37 cellular contexts compared by ENCODE assay signal in genomic region chr11:116182356-116182966, GRCh38.
"Had no signal": no experiment of that assay in that cellular context is flagged by ENCODE, and none has a peak within 500 bp of the region (broad histone marks: within the 10 kb centered on the region; RNA-seq: fewer than 3 reads in every experiment).

No MANE protein-coding gene starts in this region.

- H3K27ac Mint-ChIP-seq: activated CD4-positive, alpha-beta memory T cell treated with anti-CD3 and anti-CD28 coated beads for 36 hours; activated CD4-positive, alpha-beta T cell treated with anti-CD3 and anti-CD28 coated beads for 36 hours; activated CD4-positive, alpha-beta T cell treated with anti-CD3 and anti-CD28 coated beads, Interleukin-2, amount 10 ng/mL, durations not matched to agents 7 days and 5 days; activated CD8-positive, alpha-beta T cell treated with anti-CD3 and anti-CD28 coated beads for 36 hours; activated naive CD4-positive, alpha-beta T cell treated with anti-CD3 and anti-CD28 coated beads for 36 hours; activated naive CD4-positive, alpha-beta T cell treated with anti-CD3 and anti-CD28 coated beads, Interleukin-2, amount 50 U/mL, for 72 hours; activated naive CD8-positive, alpha-beta T cell treated with anti-CD3 and anti-CD28 coated beads for 36 hours; activated T-cell treated with anti-CD3 and anti-CD28 coated beads, Interleukin-2, amount 50 U/mL, for 72 hours; activated T-helper 2 cell treated with anti-CD3 and anti-CD28 coated beads, Interferon-gamma antibody, Interleukin-2, Interleukin-4, amounts not matched to agents 10 μg/mL and 5 μg/mL and 100 μg/mL, durations not matched to agents 14 hours and 24 hours and 36 hours; T-helper 1 cell treated with Interleukin-12 subunit alpha and Interleukin-12 subunit beta and Interleukin-4 antibody, amounts not matched to agents 30 μg/mL and 1 μg/mL, for 36 hours; T-helper 2 cell treated with Interferon-gamma antibody and Interleukin-4, amounts not matched to agents 5 μg/mL and 100 μg/mL, for 36 hours; WTC11 had no signal

- H3K36me3 Mint-ChIP-seq: activated CD4-positive, alpha-beta memory T cell treated with anti-CD3 and anti-CD28 coated beads for 36 hours; activated naive CD4-positive, alpha-beta T cell treated with anti-CD3 and anti-CD28 coated beads, Interleukin-2, amount 50 U/mL, for 72 hours; activated naive CD8-positive, alpha-beta T cell treated with anti-CD3 and anti-CD28 coated beads for 36 hours; WTC11 had no signal

- H3K9me3 ChIP-seq: adrenal gland, ascending aorta, breast epithelium had no signal

- H3K27me3 ChIP-seq: adrenal gland, ascending aorta, brain microvascular endothelial cell, breast epithelium, cardiac muscle cell had no signal

- DNase-seq: activated CD4-positive, alpha-beta memory T cell treated with anti-CD3 and anti-CD28 coated beads for 36 hours; activated CD4-positive, alpha-beta T cell treated with anti-CD3 and anti-CD28 coated beads for 1 hour; activated CD4-positive, alpha-beta T cell treated with anti-CD3 and anti-CD28 coated beads for 36 hours; activated CD4-positive, alpha-beta T cell treated with anti-CD3 and anti-CD28 coated beads for 48 hours; activated CD4-positive, alpha-beta T cell treated with anti-CD3 and anti-CD28 coated beads, Interleukin-2, amount 10 ng/mL, durations not matched to agents 7 days and 5 days; activated CD4-positive, alpha-beta T cell treated with anti-CD3 and anti-CD28 coated beads, Interleukin-2, amount 50 U/mL, for 4 hours; activated CD4-positive, CD25-positive, alpha-beta regulatory T cell; activated CD8-positive, alpha-beta memory T cell treated with anti-CD3 and anti-CD28 coated beads, Interleukin-2, amount 50 U/mL, for 4 hours; activated CD8-positive, alpha-beta T cell treated with anti-CD3 and anti-CD28 coated beads for 36 hours; activated effector memory CD4-positive, alpha-beta T cell treated with Interleukin-2 at 50 U/mL for 16 hours; activated gamma-delta T cell treated with Interleukin-2 at 50 U/mL for 16 hours; activated naive CD4-positive, alpha-beta T cell; activated naive CD4-positive, alpha-beta T cell treated with anti-CD3 and anti-CD28 coated beads for 36 hours; activated naive CD4-positive, alpha-beta T cell treated with anti-CD3 and anti-CD28 coated beads, Interleukin-2, amount 50 U/mL, for 16 hours; activated naive CD8-positive, alpha-beta T cell treated with anti-CD3 and anti-CD28 coated beads for 36 hours; activated T-cell treated with anti-CD3 and anti-CD28 coated beads for 4 hours; activated T-cell treated with anti-CD3 and anti-CD28 coated beads, Interleukin-2, amount 50 U/mL, for 1 hour; activated T-cell treated with anti-CD3 and anti-CD28 coated beads, Interleukin-2, amount 50 U/mL, for 4 hours; activated T-cell treated with anti-CD3 and anti-CD28 coated beads, Interleukin-2, amount 50 U/mL, for 72 hours; adrenal gland; amygdala; anterior cingulate cortex; brain microvascular endothelial cell; cerebellar nuclear complex; T-helper 1 cell; T-helper 2 cell; T-helper 9 cell; WERI-Rb-1 had no signal

- H3K4me3 Mint-ChIP-seq: activated CD4-positive, alpha-beta memory T cell treated with anti-CD3 and anti-CD28 coated beads for 36 hours; activated CD4-positive, alpha-beta T cell treated with anti-CD3 and anti-CD28 coated beads for 36 hours; activated CD4-positive, alpha-beta T cell treated with anti-CD3 and anti-CD28 coated beads, Interleukin-2, amount 10 ng/mL, durations not matched to agents 7 days and 5 days; activated CD8-positive, alpha-beta T cell treated with anti-CD3 and anti-CD28 coated beads for 36 hours; activated naive CD4-positive, alpha-beta T cell treated with anti-CD3 and anti-CD28 coated beads for 36 hours; activated naive CD8-positive, alpha-beta T cell treated with anti-CD3 and anti-CD28 coated beads for 36 hours; activated T-cell treated with anti-CD3 and anti-CD28 coated beads, Interleukin-2, amount 50 U/mL, for 4 hours; activated T-cell treated with anti-CD3 and anti-CD28 coated beads, Interleukin-2, amount 50 U/mL, for 72 hours; central memory CD8-positive, alpha-beta T cell; T-helper 1 cell treated with Interleukin-12 subunit alpha and Interleukin-12 subunit beta and Interleukin-4 antibody, amounts not matched to agents 30 μg/mL and 1 μg/mL, for 36 hours; T-helper 2 cell treated with Interferon-gamma antibody and Interleukin-4, amounts not matched to agents 5 μg/mL and 100 μg/mL, for 36 hours; WTC11 had no signal

- H3K4me1 ChIP-seq: adrenal gland, ascending aorta, breast epithelium had no signal

- H3K4me3 ChIP-seq: adrenal gland, ascending aorta, breast epithelium, cardiac muscle cell had no signal

- H3K9me3 Mint-ChIP-seq: activated CD4-positive, alpha-beta memory T cell treated with anti-CD3 and anti-CD28 coated beads for 36 hours; activated CD4-positive, alpha-beta T cell treated with anti-CD3 and anti-CD28 coated beads, Interleukin-2, amount 10 ng/mL, durations not matched to agents 7 days and 5 days; activated CD8-positive, alpha-beta T cell treated with anti-CD3 and anti-CD28 coated beads for 36 hours; activated naive CD4-positive, alpha-beta T cell treated with anti-CD3 and anti-CD28 coated beads for 36 hours; activated naive CD8-positive, alpha-beta T cell treated with anti-CD3 and anti-CD28 coated beads for 36 hours; activated T-cell treated with anti-CD3 and anti-CD28 coated beads, Interleukin-2, amount 50 U/mL, for 4 hours; activated T-cell treated with anti-CD3 and anti-CD28 coated beads, Interleukin-2, amount 50 U/mL, for 72 hours; activated T-helper 2 cell treated with anti-CD3 and anti-CD28 coated beads, Interferon-gamma antibody, Interleukin-2, Interleukin-4, amounts not matched to agents 10 μg/mL and 5 μg/mL and 100 μg/mL, durations not matched to agents 14 hours and 24 hours and 36 hours; central memory CD8-positive, alpha-beta T cell; T-helper 1 cell treated with Interleukin-12 subunit alpha and Interleukin-12 subunit beta and Interleukin-4 antibody, amounts not matched to agents 30 μg/mL and 1 μg/mL, for 36 hours; T-helper 2 cell treated with Interferon-gamma antibody and Interleukin-4, amounts not matched to agents 5 μg/mL and 100 μg/mL, for 36 hours; WTC11 had no signal

- H3K36me3 ChIP-seq: adrenal gland, ascending aorta, brain microvascular endothelial cell, breast epithelium, cardiac muscle cell, WERI-Rb-1 had no signal

- H3K27me3 Mint-ChIP-seq: activated CD4-positive, alpha-beta T cell treated with anti-CD3 and anti-CD28 coated beads, Interleukin-2, amount 10 ng/mL, durations not matched to agents 7 days and 5 days; activated CD8-positive, alpha-beta T cell treated with anti-CD3 and anti-CD28 coated beads for 36 hours; activated naive CD8-positive, alpha-beta T cell treated with anti-CD3 and anti-CD28 coated beads for 36 hours had no signal

- H3K27ac ChIP-seq: adrenal gland, ascending aorta, brain microvascular endothelial cell, breast epithelium, cardiac muscle cell, WERI-Rb-1 had no signal

- H3K4me1 Mint-ChIP-seq: activated CD4-positive, alpha-beta T cell treated with anti-CD3 and anti-CD28 coated beads for 36 hours; activated CD4-positive, alpha-beta T cell treated with anti-CD3 and anti-CD28 coated beads, Interleukin-2, amount 10 ng/mL, durations not matched to agents 7 days and 5 days; activated naive CD8-positive, alpha-beta T cell treated with anti-CD3 and anti-CD28 coated beads for 36 hours; central memory CD8-positive, alpha-beta T cell had no signal
